In the genomic region with DNA sequence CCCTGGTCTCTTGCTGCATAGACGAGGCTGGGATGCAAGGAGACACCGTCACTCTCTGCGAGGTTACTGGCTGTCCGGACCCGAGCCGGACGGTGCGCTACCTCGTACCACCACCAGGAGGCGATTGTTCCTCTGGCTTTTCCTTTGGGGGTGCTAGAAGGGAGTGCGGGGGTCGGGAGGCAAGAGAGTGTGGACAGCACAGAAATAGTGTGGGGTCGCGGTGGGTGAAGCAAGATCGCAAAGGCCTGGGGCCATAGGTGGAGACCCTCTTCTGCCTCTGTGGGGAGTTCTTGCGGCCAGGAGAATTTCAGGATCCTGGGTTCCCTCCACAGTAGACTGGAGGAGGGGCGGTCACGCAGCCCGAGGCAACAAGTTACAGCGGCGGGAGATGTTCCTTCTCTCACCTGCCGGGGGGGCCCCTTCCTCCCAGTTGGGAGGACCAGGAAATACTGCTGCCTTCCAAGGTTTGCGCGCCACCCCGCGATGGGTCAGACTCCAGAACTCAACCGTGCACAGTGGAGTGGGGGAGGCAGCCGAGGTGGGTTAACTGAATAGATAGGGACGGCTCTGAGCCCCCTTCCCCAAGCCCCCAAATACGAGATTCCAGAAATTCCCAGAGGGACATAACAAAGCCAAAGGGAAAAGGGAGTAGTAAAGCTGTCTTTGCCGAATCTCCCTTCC, we compare ENCODE assay signal across 8 cellular contexts. TPM values are rescaled to one million over a fixed set of nuclear protein-coding genes. Genes with fewer than 3 reads are reported as not detected.
DNase-seq lines count a peak whose midpoint lies in the region; ATAC-seq, FAIRE-seq and TF ChIP-seq lines count a peak whose summit lies in the region.

No MANE protein-coding gene starts in this region.

- no peaks in the 10 kb centered on the region for H4K20me1 ChIP-seq in HCT116 (ENCODE audit: insufficient read depth)
- H4K20me1 ChIP-seq in SK-N-SH (ENCODE audit: insufficient read depth) = no peaks in the 10 kb centered on the region

- FAIRE-seq in RCC 7860 (lab: Jason Lieb, UNC) = no peak

- H3K36me3 Mint-ChIP-seq in activated naive CD8-positive, alpha-beta T cell treated with anti-CD3 and anti-CD28 coated beads, Interleukin-2, amount 10 ng/mL, durations not matched to agents 7 days and 5 days = peaks cover 27% of the 10 kb centered on the region

- peaks cover 2% of the 10 kb centered on the region for H3K27me3 Mint-ChIP-seq in activated naive CD8-positive, alpha-beta T cell treated with anti-CD3 and anti-CD28 coated beads, Interleukin-2, amount 10 ng/mL, durations not matched to agents 7 days and 5 days

- H3K9me3 ChIP-seq in HCT116 (ENCODE audit: control insufficient read depth in 1 of 2, insufficient read depth in 1 of 2, low read depth in 1 of 2, low read length in 2 of 2) = no peaks in the 10 kb centered on the region
- no peaks in the 10 kb centered on the region for H3K9me3 ChIP-seq in SK-N-SH
- H3K9me3 ChIP-seq in right cardiac atrium (ENCODE audit: control insufficient read depth, low read length) = no peaks in the 10 kb centered on the region

- H3K4me2 ChIP-seq in HCT116 (ENCODE audit: low read length) = peak overlapping the region; percentile 46
- peak overlapping the region; percentile 35 for H3K4me2 ChIP-seq in SK-N-SH

- no TSS peak for BruUV-seq in HCT116 (replicated peaks; lab: Mats Ljungman, UMichigan)

- peak overlapping the region; percentile 71 for H3K4me3 Mint-ChIP-seq in activated naive CD8-positive, alpha-beta T cell treated with anti-CD3 and anti-CD28 coated beads, Interleukin-2, amount 10 ng/mL, durations not matched to agents 7 days and 5 days

- intact Hi-C loops in HCT116 (cut with micrococcal nuclease) (loop anchor here (10.0 kb wide), 1 partner anchor 269 kb away; no protein-coding TSS in a partner anchor), right cardiac atrium (cut with DNase I) (loop anchor here in 2 of 4 donors (5.0 to 10.0 kb wide), 2 partner anchors 69 to 71 kb away; no protein-coding TSS in a partner anchor)

- peaks cover 47% of the 10 kb centered on the region for H3K4me1 Mint-ChIP-seq in activated naive CD8-positive, alpha-beta T cell treated with anti-CD3 and anti-CD28 coated beads, Interleukin-2, amount 10 ng/mL, durations not matched to agents 7 days and 5 days

- DNase-seq in AG08396 (ENCODE audit: low spot score) (peak; percentile 82), HCT116 (ENCODE audit: low read depth, low spot score) (peak; percentile 21), SK-N-SH (peak; percentile 89), right cardiac atrium (peak; percentile 63 to 87 (median 83)), NCI-H2107 (lab: John Stamatoyannopoulos, UW) (no peak), RCC 7860 (ENCODE audit: low spot score) (no peak)
- DNase-seq in activated naive CD8-positive, alpha-beta T cell treated with anti-CD3 and anti-CD28 coated beads, Interleukin-2, amount 10 ng/mL, durations not matched to agents 7 days and 5 days = peak; percentile 80

- peaks cover 2 to 16% of the 10 kb centered on the region in 2 experiments; a peak in 3 of 4 replicates for H3K4me1 ChIP-seq in HCT116 (ENCODE audit: control insufficient read depth in 1 of 2, insufficient read depth in 2 of 2, low read length in 2 of 2)
- no peaks in the 10 kb centered on the region for H3K4me1 ChIP-seq in SK-N-SH (ENCODE audit: control insufficient read depth in 1 of 2, insufficient read depth in 2 of 2, low read depth in 1 of 2, low read length in 1 of 2)
- H3K4me1 ChIP-seq in right cardiac atrium (ENCODE audit: control insufficient read depth, insufficient read depth, low read length) = no peaks in the 10 kb centered on the region

- no peak overlapping the region for H3K27ac ChIP-seq in HCT116 (ENCODE audit: low read depth, low read length)
- H3K27ac ChIP-seq in SK-N-SH (ENCODE audit: low read depth in 2 of 2, low read length in 1 of 2) = no peak overlapping the region
- H3K27ac ChIP-seq in right cardiac atrium (ENCODE audit: low read length) = no peak overlapping the region
- peak overlapping the region in 1 of 21 experiments; percentile 1 for H3K27ac ChIP-seq in skin epidermis

- POLR2A ChIA-PET in HCT116 (lab: Charles Lee) (no interaction called here), SK-N-SH (lab: Yijun Ruan, JAX) (no interaction called here)
- POLR2A ChIA-PET in activated naive CD8-positive, alpha-beta T cell treated with anti-CD3 and anti-CD28 coated beads, Interleukin-2, amount 10 ng/mL, durations not matched to agents 7 days and 5 days (lab: Charles Lee) = interaction anchor here (0.8 to 6.5 kb wide), 9 partner anchors 11 to 165 kb away, joined by 3 to 99 read pairs (median 7); a partner anchor contains a TSS

- peaks cover 3% of the 10 kb centered on the region for H3F3A ChIP-seq in SK-N-SH (replicated peaks; ENCODE audit: insufficient read depth)

- ATAC-seq in HCT116 (peak; percentile 78), right cardiac atrium (peak; percentile 25 to 33)
- no peak for ATAC-seq in activated naive CD8-positive, alpha-beta T cell treated with anti-CD3 and anti-CD28 coated beads, Interleukin-2, amount 10 ng/mL, durations not matched to agents 7 days and 5 days (ENCODE audit: low read depth)

- TF ChIP-seq RAD21 in HCT116 (IDR thresholded peaks at IDR 0.05; ENCODE audit: low read depth) (peak; percentile 78), SK-N-SH (IDR thresholded peaks at IDR 0.05; ENCODE audit: low read length) (peak; percentile 52)

- H3K4me3 ChIP-seq in HCT116 (replicated peaks in 1 of 2; ENCODE audit: low read depth in 1 of 2, low read length in 2 of 2) = no peak overlapping the region
- H3K4me3 ChIP-seq in SK-N-SH (ENCODE audit: low read depth in 2 of 2, low read length in 1 of 2) = peak overlapping the region in 1 of 2 experiments; percentile 44; a peak in 3 of 4 replicates
- H3K4me3 ChIP-seq in right cardiac atrium (ENCODE audit: low read length) = no peak overlapping the region
- H3K4me3 ChIP-seq in skin epidermis = peak overlapping the region in 4 of 7 experiments; percentile 4 to 17 (median 12)

- peak overlapping the region; percentile 36 for H2AFZ ChIP-seq in HCT116 (ENCODE audit: low read depth, low read length, poor library complexity, severe bottlenecking)
- no peak overlapping the region for H2AFZ ChIP-seq in SK-N-SH (ENCODE audit: low read depth)

- CTCF ChIA-PET in HCT116 (lab: Charles Lee) (no interaction called here), SK-N-SH (lab: Yijun Ruan, JAX) (interaction anchor here (0.6 to 8.6 kb wide), 17 partner anchors 8 to 173 kb away, joined by 3 to 105 read pairs (median 3); no protein-coding TSS in a partner anchor)

- no peak overlapping the region for H3K9ac ChIP-seq in HCT116 (ENCODE audit: low read length)
- no peak overlapping the region for H3K9ac ChIP-seq in SK-N-SH

- TF ChIP-seq CTCF in HCT116 (IDR thresholded peaks at IDR 0.05 in 2 of 3, conservative IDR thresholded peaks at IDR 0.05 in 1 of 3; ENCODE audit: borderline replicate concordance in 1 of 3, insufficient read depth in 1 of 3, low read depth in 2 of 3, low read length in 2 of 3) (peak; percentile 85 to 99 (median 99)), SK-N-SH (IDR thresholded peaks at IDR 0.05) (peak; percentile 97)

- H3K36me3 ChIP-seq in HCT116 (ENCODE audit: control insufficient read depth in 1 of 2, insufficient read depth in 2 of 2, low read length in 2 of 2) (no peaks in the 10 kb centered on the region), SK-N-SH (replicated peaks in 1 of 2; ENCODE audit: control insufficient read depth in 1 of 2, insufficient read depth in 2 of 2, low read length in 1 of 2) (no peaks in the 10 kb centered on the region)

- H3K9me3 Mint-ChIP-seq in activated naive CD8-positive, alpha-beta T cell treated with anti-CD3 and anti-CD28 coated beads, Interleukin-2, amount 10 ng/mL, durations not matched to agents 7 days and 5 days = no peaks in the 10 kb centered on the region

- H3K79me2 ChIP-seq in HCT116 (ENCODE audit: insufficient read depth, low read length) (no peaks in the 10 kb centered on the region), SK-N-SH (ENCODE audit: insufficient read depth) (no peaks in the 10 kb centered on the region)

- TF ChIP-seq EP300 in SK-N-SH (IDR thresholded peaks at IDR 0.05; ENCODE audit: borderline replicate concordance in 1 of 2, low read depth in 1 of 2, low read length in 1 of 2) = no peak

- peak overlapping the region; percentile 80 for H3K27ac Mint-ChIP-seq in activated naive CD8-positive, alpha-beta T cell treated with anti-CD3 and anti-CD28 coated beads, Interleukin-2, amount 10 ng/mL, durations not matched to agents 7 days and 5 days

- H3K9me2 ChIP-seq in HCT116 (ENCODE audit: insufficient read depth) = no peaks in the 10 kb centered on the region
- H3K9me2 ChIP-seq in SK-N-SH = no peaks in the 10 kb centered on the region

- TF ChIP-seq POLR2A in HCT116 (IDR thresholded peaks at IDR 0.05; ENCODE audit: borderline replicate concordance, extremely low read depth, insufficient read depth, insufficient read length) = no peak

- RAD21 ChIA-PET in HCT116 (lab: Charles Lee; ENCODE audit: low non-redundant PET in 1 of 2, low total read pairs in 2 of 2, uncharacterized antibody in 2 of 2, unreplicated experiment in 2 of 2) = no interaction called here

- WGBS in SK-N-SH (ENCODE audit: low lambda C conversion rate) = 6% methylated on average over 31 of the region's 31 CpGs
- 5% methylated on average over 31 of the region's 31 CpGs for WGBS in right cardiac atrium

- no peaks in the 10 kb centered on the region for H3K27me3 ChIP-seq in HCT116 (ENCODE audit: insufficient read depth, low read length)
- peaks cover 47% of the 10 kb centered on the region for H3K27me3 ChIP-seq in SK-N-SH (ENCODE audit: insufficient read depth)
- H3K27me3 ChIP-seq in right cardiac atrium (ENCODE audit: control insufficient read depth, insufficient read depth) = no peaks in the 10 kb centered on the region

RNA-seq across cellular contexts. Expression of a gene that starts 6.9 kb away (rescaled TPM):
- total RNA-seq in HCT116 (2021; ENCODE audit: unreplicated experiment) (3.0 TPM), right cardiac atrium (under 1 TPM; 0.39 to 0.99 (median 0.62) TPM)
- polyA plus RNA-seq in HCT116 (2012) = 1.4 and 2.0 TPM in 2 replicates
- polyA plus RNA-seq in SK-N-SH (2012; rRNA removed) (0.13 TPM in 1 of 2 replicates, not detected in the other), right cardiac atrium (1.1 TPM)
- polyA plus RNA-seq in SK-N-SH (2012; cell fraction: cytosol; rRNA removed) = 0.03 and 0.05 TPM in 2 replicates
- 0.11 and 0.25 TPM in 2 replicates for polyA plus RNA-seq in SK-N-SH (2012; cell fraction: nucleus; rRNA removed)
- not detected for total RNA-seq in activated naive CD8-positive, alpha-beta T cell treated with anti-CD3 and anti-CD28 coated beads, Interleukin-2, amount 10 ng/mL, durations not matched to agents 7 days and 5 days

RNA-seq across cellular contexts. Expression of a gene that starts 13.2 kb away (rescaled TPM):
- total RNA-seq in HCT116 (2021; ENCODE audit: unreplicated experiment) (0.12 TPM), right cardiac atrium (10 to 100 TPM in 1 of 4 donors, 1 to 10 TPM in 3; 5.7 to 11.4 (median 8.4) TPM)
- 0.05 and 0.11 TPM in 2 replicates for polyA plus RNA-seq in HCT116 (2012)
- polyA plus RNA-seq in SK-N-SH (2012; rRNA removed) (2.8 and 4.7 TPM in 2 replicates), right cardiac atrium (4.6 TPM)
- polyA plus RNA-seq in SK-N-SH (2012; cell fraction: cytosol; rRNA removed) = 1.8 and 2.8 TPM in 2 replicates
- 2.2 and 3.0 TPM in 2 replicates for polyA plus RNA-seq in SK-N-SH (2012; cell fraction: nucleus; rRNA removed)
- 10 to 100 TPM; 86.4 to 86.7 TPM for total RNA-seq in activated naive CD8-positive, alpha-beta T cell treated with anti-CD3 and anti-CD28 coated beads, Interleukin-2, amount 10 ng/mL, durations not matched to agents 7 days and 5 days

RNA-seq across cellular contexts. Expression of a gene that starts 13.3 kb away (rescaled TPM):
- total RNA-seq in HCT116 (2021; ENCODE audit: unreplicated experiment) (not detected), right cardiac atrium (1 to 10 TPM; 1.6 to 2.1 (median 1.9) TPM)
- not detected in 2 replicates for polyA plus RNA-seq in HCT116 (2012)
- polyA plus RNA-seq in SK-N-SH (2012; rRNA removed) (10.4 and 11.0 TPM in 2 replicates), right cardiac atrium (2.7 TPM)
- polyA plus RNA-seq in SK-N-SH (2012; cell fraction: cytosol; rRNA removed) = 11.8 and 12.9 TPM in 2 replicates
- 3.8 and 5.5 TPM in 2 replicates for polyA plus RNA-seq in SK-N-SH (2012; cell fraction: nucleus; rRNA removed)
- 10 to 100 TPM; 27.9 to 34.2 TPM for total RNA-seq in activated naive CD8-positive, alpha-beta T cell treated with anti-CD3 and anti-CD28 coated beads, Interleukin-2, amount 10 ng/mL, durations not matched to agents 7 days and 5 days

Comparison
In these comparisons a context has a peak if more than half of its experiments do, and no peak if none do; other contexts are left out.
1. DNase-seq: peak in AG08396 (single experiment), HCT116 (single experiment), SK-N-SH (single experiment), activated naive CD8-positive, alpha-beta T cell treated with anti-CD3 and anti-CD28 coated beads, Interleukin-2, amount 10 ng/mL, durations not matched to agents 7 days and 5 days (single experiment) and right cardiac atrium (3 of 3); none in NCI-H2107 (single experiment) and RCC 7860 (single experiment).
2. H3K4me3 ChIP-seq: peak in skin epidermis (4 of 7); none in HCT116 (0 of 2) and right cardiac atrium (single experiment).
3. RNA of a gene that starts 13.2 kb away (total RNA-seq): 86.4 to 86.7 TPM in activated naive CD8-positive, alpha-beta T cell treated with anti-CD3 and anti-CD28 coated beads, Interleukin-2, amount 10 ng/mL, durations not matched to agents 7 days and 5 days; 5.7 to 11.4 TPM in right cardiac atrium and 0.12 TPM in HCT116 (single experiment); every median in the first group is over 4 times any median in the second.
4. RNA of a gene that starts 13.3 kb away (total RNA-seq): 27.9 to 34.2 TPM in activated naive CD8-positive, alpha-beta T cell treated with anti-CD3 and anti-CD28 coated beads, Interleukin-2, amount 10 ng/mL, durations not matched to agents 7 days and 5 days; 1.6 to 2.1 TPM in right cardiac atrium and not detected in HCT116 (single experiment); every median in the first group is over 4 times any median in the second.